In the genomic region with DNA sequence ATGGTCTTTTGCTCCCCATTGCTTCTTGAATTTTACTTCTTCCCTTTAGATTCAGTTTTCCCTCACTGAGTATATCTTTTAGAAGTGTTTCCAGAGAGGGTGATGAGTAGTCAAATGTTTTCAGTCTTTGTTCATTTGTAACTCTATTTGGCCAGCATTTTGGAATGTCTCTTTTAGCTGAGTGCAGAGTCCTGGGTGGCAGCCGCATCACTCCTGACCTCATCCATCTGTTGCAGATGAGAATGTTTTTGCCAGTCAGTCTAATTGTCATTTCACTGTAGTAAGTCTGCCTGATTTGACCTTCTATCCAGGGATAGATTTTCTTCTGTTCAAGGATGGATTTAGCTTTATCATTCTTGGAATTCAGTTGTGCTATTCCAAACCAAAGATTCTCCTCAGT, we compare ENCODE assay signal across 21 cellular contexts. TPM values are rescaled to one million over a fixed set of nuclear protein-coding genes. Genes with fewer than 3 reads are reported as not detected.
DNase-seq lines count a peak whose midpoint lies in the region; ATAC-seq and TF ChIP-seq lines count a peak whose summit lies in the region.
"Had no signal": no experiment of that assay in that cellular context is flagged by ENCODE, and none has a peak within 500 bp of the region (broad histone marks: within the 10 kb centered on the region; RNA-seq: fewer than 3 reads in every experiment).

No MANE protein-coding gene starts in this region.

- no peaks in the 10 kb centered on the region for H3K27me3 ChIP-seq in suprapubic skin
- H3K27me3 ChIP-seq: BLaER1 treated with 17β-estradiol and CSF1 and Interleukin-3, amounts not matched to agents 10 nM and 100 nM; heart right ventricle; neutrophil had no signal

- peaks cover 67% of the 10 kb centered on the region for H3K36me3 ChIP-seq in suprapubic skin

- H3K27ac ChIP-seq in suprapubic skin = no peak overlapping the region
- H3K27ac ChIP-seq: BLaER1 treated with 17β-estradiol and CSF1 and Interleukin-3, amounts not matched to agents 10 nM and 100 nM; heart right ventricle; neutrophil had no signal

- peaks cover 4% of the 10 kb centered on the region for H3K36me3 Mint-ChIP-seq in activated naive CD8-positive, alpha-beta T cell
- H3K36me3 Mint-ChIP-seq in activated naive CD8-positive, alpha-beta T cell treated with anti-CD3 and anti-CD28 coated beads, Interleukin-2, amount 50 U/mL, for 24 hours (ENCODE audit: low read depth) = peaks cover 57% of the 10 kb centered on the region
- H3K36me3 Mint-ChIP-seq in T-helper 17 cell (ENCODE audit: low read depth) = peaks cover 10% of the 10 kb centered on the region
- peaks cover 100% of the 10 kb centered on the region for H3K36me3 Mint-ChIP-seq in stimulated activated effector memory CD8-positive, alpha-beta T cell treated with anti-CD3 and anti-CD28 coated beads, Interleukin-12 subunit alpha, Interleukin-12 subunit beta, amount 100 ng/mL, for 72 hours

- H3K4me3 ChIP-seq in fibroblast of mammary gland (ENCODE audit: control insufficient read depth, low read depth, low read length) (no peak overlapping the region), suprapubic skin (no peak overlapping the region)
- H3K4me3 ChIP-seq: BLaER1 treated with 17β-estradiol and CSF1 and Interleukin-3, amounts not matched to agents 10 nM and 100 nM; heart right ventricle; K562 had no signal

- H3K4me1 ChIP-seq in suprapubic skin = no peaks in the 10 kb centered on the region

- no peaks in the 10 kb centered on the region for H3K9me3 Mint-ChIP-seq in activated naive CD8-positive, alpha-beta T cell (ENCODE audit: low read depth)
- H3K9me3 Mint-ChIP-seq in activated naive CD8-positive, alpha-beta T cell treated with anti-CD3 and anti-CD28 coated beads, Interleukin-2, amount 50 U/mL, for 24 hours = no peaks in the 10 kb centered on the region
- no peaks in the 10 kb centered on the region for H3K9me3 Mint-ChIP-seq in stimulated activated effector memory CD8-positive, alpha-beta T cell treated with anti-CD3 and anti-CD28 coated beads, Interleukin-12 subunit alpha, Interleukin-12 subunit beta, amount 100 ng/mL, for 72 hours
- H3K9me3 Mint-ChIP-seq: activated B cell treated with CpG ODN at 0.5 μM for 24 hours had no signal

- no peak overlapping the region for H3K4me3 Mint-ChIP-seq in activated naive CD8-positive, alpha-beta T cell
- H3K4me3 Mint-ChIP-seq in activated naive CD8-positive, alpha-beta T cell treated with anti-CD3 and anti-CD28 coated beads, Interleukin-2, amount 50 U/mL, for 24 hours = no peak overlapping the region
- no peak overlapping the region for H3K4me3 Mint-ChIP-seq in T-helper 17 cell
- H3K4me3 Mint-ChIP-seq in stimulated activated effector memory CD8-positive, alpha-beta T cell treated with anti-CD3 and anti-CD28 coated beads, Interleukin-12 subunit alpha, Interleukin-12 subunit beta, amount 100 ng/mL, for 72 hours = no peak overlapping the region
- H3K4me3 Mint-ChIP-seq: activated B cell treated with CpG ODN at 0.5 μM for 24 hours had no signal

- WGBS in suprapubic skin = 78% methylated on average over 1 of the region's 1 CpG

- no peak for DNase-seq in activated naive CD8-positive, alpha-beta T cell treated with anti-CD3 and anti-CD28 coated beads, Interleukin-2, amount 50 U/mL, for 24 hours
- DNase-seq in T-helper 17 cell (no peak), fibroblast of mammary gland (ENCODE audit: low read depth) (peak; percentile 50), suprapubic skin (ENCODE audit: low spot score in 2 of 2) (no peak), DMS79 treated with DMSO at 0.1 percent for 48 hours (lab: John Stamatoyannopoulos, UW) (no peak)
- DNase-seq in stimulated activated effector memory CD8-positive, alpha-beta T cell treated with anti-CD3 and anti-CD28 coated beads, Interleukin-12 subunit alpha, Interleukin-12 subunit beta, amount 100 ng/mL, for 72 hours (ENCODE audit: low spot score in 2 of 2) = no peak
- DNase-seq: activated B cell treated with CpG ODN at 0.5 μM for 24 hours; activated CD4-positive, alpha-beta T cell treated with anti-CD3 and anti-CD28 coated beads, Interleukin-2, amount 50 U/mL, for 4 hours; amygdala; Calu3; heart right ventricle; mammary epithelial cell; NCI-H510A treated with DMSO at 0.1 percent for 48 hours; NK-92 treated with Interleukin-12 subunit alpha and Interleukin-12 subunit beta, amount 100 ng/mL, for 24 hours; SHP77 treated with DMSO at 0.1 percent for 48 hours had no signal

- H3K27ac Mint-ChIP-seq in activated naive CD8-positive, alpha-beta T cell = peak overlapping the region; percentile 7
- no peak overlapping the region for H3K27ac Mint-ChIP-seq in activated naive CD8-positive, alpha-beta T cell treated with anti-CD3 and anti-CD28 coated beads, Interleukin-2, amount 50 U/mL, for 24 hours
- peak overlapping the region; percentile 51 for H3K27ac Mint-ChIP-seq in T-helper 17 cell
- peak overlapping the region; percentile 44 for H3K27ac Mint-ChIP-seq in stimulated activated effector memory CD8-positive, alpha-beta T cell treated with anti-CD3 and anti-CD28 coated beads, Interleukin-12 subunit alpha, Interleukin-12 subunit beta, amount 100 ng/mL, for 72 hours
- H3K27ac Mint-ChIP-seq: activated B cell treated with CpG ODN at 0.5 μM for 24 hours had no signal

- TF ChIP-seq CTCF in fibroblast of mammary gland (conservative IDR thresholded peaks at IDR 0.05; ENCODE audit: control insufficient read depth, insufficient read depth, low read depth, low read length) = no peak
- no peak for TF ChIP-seq CTCF in suprapubic skin (IDR thresholded peaks at IDR 0.05)

- no peaks in the 10 kb centered on the region for H3K9me3 ChIP-seq in T-helper 17 cell (ENCODE audit: control insufficient read depth, low read length, poor library complexity, severe bottlenecking)
- H3K9me3 ChIP-seq in suprapubic skin = no peaks in the 10 kb centered on the region
- H3K9me3 ChIP-seq: BLaER1 treated with 17β-estradiol and CSF1 and Interleukin-3, amounts not matched to agents 10 nM and 100 nM; heart right ventricle; neutrophil had no signal

- no peak for TF ChIP-seq POLR2A in suprapubic skin (IDR thresholded peaks at IDR 0.05)

- H3K4me1 Mint-ChIP-seq in activated naive CD8-positive, alpha-beta T cell (ENCODE audit: low read depth) = peaks cover 39% of the 10 kb centered on the region
- H3K4me1 Mint-ChIP-seq in activated naive CD8-positive, alpha-beta T cell treated with anti-CD3 and anti-CD28 coated beads, Interleukin-2, amount 50 U/mL, for 24 hours = peaks cover 15% of the 10 kb centered on the region
- H3K4me1 Mint-ChIP-seq in T-helper 17 cell = peaks cover 14% of the 10 kb centered on the region
- peaks cover 12% of the 10 kb centered on the region for H3K4me1 Mint-ChIP-seq in stimulated activated effector memory CD8-positive, alpha-beta T cell treated with anti-CD3 and anti-CD28 coated beads, Interleukin-12 subunit alpha, Interleukin-12 subunit beta, amount 100 ng/mL, for 72 hours

- no peaks in the 10 kb centered on the region for H3K27me3 Mint-ChIP-seq in activated naive CD8-positive, alpha-beta T cell
- no peaks in the 10 kb centered on the region for H3K27me3 Mint-ChIP-seq in activated naive CD8-positive, alpha-beta T cell treated with anti-CD3 and anti-CD28 coated beads, Interleukin-2, amount 50 U/mL, for 24 hours
- H3K27me3 Mint-ChIP-seq in T-helper 17 cell = no peaks in the 10 kb centered on the region
- H3K27me3 Mint-ChIP-seq: activated B cell treated with CpG ODN at 0.5 μM for 24 hours had no signal

- no peak for TF ChIP-seq EP300 in suprapubic skin (IDR thresholded peaks at IDR 0.05)

- no peak for ATAC-seq in activated naive CD8-positive, alpha-beta T cell treated with anti-CD3 and anti-CD28 coated beads, Interleukin-2, amount 50 U/mL, for 24 hours
- ATAC-seq in T-helper 17 cell (no peak), GM21529 (IDR thresholded peaks at IDR 0.05; ENCODE audit: unreplicated experiment) (no peak)
- ATAC-seq in stimulated activated effector memory CD8-positive, alpha-beta T cell treated with anti-CD3 and anti-CD28 coated beads, Interleukin-12 subunit alpha, Interleukin-12 subunit beta, amount 100 ng/mL, for 72 hours = no peak
- ATAC-seq: K562, Panc1 had no signal

RNA-seq across cellular contexts. Expression of a gene that starts 7.3 kb away (rescaled TPM):
- total RNA-seq in T-helper 17 cell (10 to 100 TPM; 34.5 to 37.3 TPM), suprapubic skin (10 to 100 TPM; 21.1 to 36.5 (median 23.8) TPM)
